ENCODE assay signal across 16 cellular contexts in the genomic region with DNA sequence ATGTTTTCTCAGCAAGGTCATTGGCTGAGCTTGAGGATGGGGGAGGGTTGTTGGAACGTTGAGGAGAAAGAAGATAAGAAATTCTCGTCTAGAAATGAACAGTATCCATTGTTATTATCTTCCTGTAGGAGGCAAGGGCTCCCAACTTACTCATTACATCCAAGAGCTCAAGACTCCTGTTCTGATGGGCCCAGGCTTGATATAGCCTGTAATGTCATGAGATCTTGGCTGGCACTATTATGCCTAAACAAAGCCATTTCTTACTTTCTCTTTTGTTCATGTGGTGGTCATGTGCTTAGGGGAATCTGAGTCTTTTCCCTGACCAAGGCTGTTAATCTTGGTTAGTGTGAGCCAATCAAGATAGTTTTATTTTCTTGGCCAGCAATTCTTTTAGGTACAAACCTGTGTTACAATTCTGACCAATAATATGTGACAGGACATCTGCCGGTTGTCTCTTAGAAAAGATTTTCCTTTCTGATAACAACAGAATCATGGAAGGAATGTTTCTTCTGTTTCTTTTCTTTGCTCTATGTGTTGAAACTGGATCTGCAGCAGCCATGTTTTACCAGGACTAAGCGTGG. TPM values are rescaled to one million over a fixed set of nuclear protein-coding genes. Genes with fewer than 3 reads are reported as not detected.
DNase-seq lines count a peak whose midpoint lies in the region; ATAC-seq, FAIRE-seq and TF ChIP-seq lines count a peak whose summit lies in the region.
"Had no signal": no experiment of that assay in that cellular context is flagged by ENCODE, and none has a peak within 500 bp of the region (broad histone marks: within the 10 kb centered on the region; RNA-seq: fewer than 3 reads in every experiment).

No MANE protein-coding gene starts in this region.

- no peak for TF ChIP-seq RAD21 in GM12878 (IDR thresholded peaks at IDR 0.05; ENCODE audit: insufficient read depth, low read depth, low read length)

- DNase-seq in GM12878 (ENCODE audit: low read depth, low spot score), result no peak
- DNase-seq in esophagus squamous epithelium (lab: John Stamatoyannopoulos, UW), result no peak
- peak in 1 of 2 donors; percentile 72 for DNase-seq in trophoblast cell
- DNase-seq in HCEC 1CT, result no peak
- no peak for DNase-seq in Kasumi-1 (lab: John Stamatoyannopoulos, UW)
- no peak for DNase-seq in COLO668 (lab: John Stamatoyannopoulos, UW; ENCODE audit: unreplicated experiment)
- DNase-seq: C1 segment of cervical spinal cord, DMS 273 treated with DMSO at 0.1 percent for 48 hours, GDM1, H7, Karpas-422, NCI-H187, NCI-H526 treated with DMSO at 0.1 percent for 48 hours had no signal

- H3K36me3 ChIP-seq in Loucy (ENCODE audit: insufficient read depth, low read length), result no peaks in the 10 kb centered on the region
- H3K36me3 ChIP-seq in GM12878 (ENCODE audit: control insufficient read depth in 2 of 2, insufficient read depth in 2 of 2, low read length in 1 of 2), result no peaks in the 10 kb centered on the region
- H3K36me3 ChIP-seq in esophagus squamous epithelium, result no peaks in the 10 kb centered on the region
- H3K36me3 ChIP-seq in trophoblast cell (ENCODE audit: control insufficient read depth in 1 of 2, insufficient read depth in 2 of 2, low read length in 2 of 2), result no peaks in the 10 kb centered on the region

- H3K9ac ChIP-seq in Loucy (ENCODE audit: low read depth, low read length, poor library complexity, severe bottlenecking) (no peak overlapping the region), GM12878 (ENCODE audit: control insufficient read depth, insufficient read depth, low read length) (no peak overlapping the region), trophoblast cell (ENCODE audit: low read length) (no peak overlapping the region)

- peak overlapping the region; percentile 27 for H2AFZ ChIP-seq in Loucy (ENCODE audit: low read length)
- H2AFZ ChIP-seq in GM12878 (ENCODE audit: control insufficient read depth, low read depth, low read length), result peak overlapping the region; percentile 15; the same call in 1 of the 2 replicates
- peak overlapping the region; percentile 7 for H2AFZ ChIP-seq in trophoblast cell (ENCODE audit: insufficient read depth, low read length, poor library complexity)

- H3K4me3 ChIP-seq in Loucy (ENCODE audit: low read length, poor library complexity, severe bottlenecking), result no peak overlapping the region
- no peak overlapping the region for H3K4me3 ChIP-seq in GM12878
- H3K4me3 ChIP-seq in esophagus squamous epithelium, result no peak overlapping the region
- H3K4me3 ChIP-seq in trophoblast cell (ENCODE audit: low read depth, low read length), result no peak overlapping the region
- H3K4me3 ChIP-seq: A549 had no signal

- peaks cover 8% of the 10 kb centered on the region for H3K79me1 ChIP-seq in trophoblast cell (ENCODE audit: low read length)

- intact Hi-C loops in GM12878 (cut with micrococcal nuclease; ENCODE audit: unreplicated experiment) (no loop called here), esophagus squamous epithelium (cut with DNase I) (no loop called here)

- H4K8ac ChIP-seq in trophoblast cell (ENCODE audit: low read depth, low read length), result no peak overlapping the region

- POLR2A ChIA-PET in GM12878 (lab: Charles Lee), result no interaction called here

- no peak overlapping the region for H2AK5ac ChIP-seq in trophoblast cell (ENCODE audit: low read length)

- no peak for TF ChIP-seq EP300 in GM12878 (IDR thresholded peaks at IDR 0.05; ENCODE audit: borderline replicate concordance in 1 of 2, control insufficient read depth in 1 of 2, low read depth in 2 of 2, low read length in 2 of 2)

- H3K23ac ChIP-seq in trophoblast cell (ENCODE audit: low read length), result no peak overlapping the region

- H3K4ac ChIP-seq in trophoblast cell (ENCODE audit: low read depth, low read length), result no peak overlapping the region

- H3K27me3 ChIP-seq in Loucy (ENCODE audit: insufficient read depth, low read length, poor library complexity, severe bottlenecking) (no peaks in the 10 kb centered on the region), GM12878 (replicated peaks in 1 of 2; ENCODE audit: control insufficient read depth in 2 of 2, insufficient read depth in 2 of 2, low read length in 1 of 2) (no peaks in the 10 kb centered on the region), esophagus squamous epithelium (no peaks in the 10 kb centered on the region), trophoblast cell (ENCODE audit: insufficient read depth, low read length) (no peaks in the 10 kb centered on the region)

- H3K9me2 ChIP-seq in Loucy (replicated peaks; ENCODE audit: low read depth, low read length), result no peaks in the 10 kb centered on the region

- no peak overlapping the region for H3K14ac ChIP-seq in trophoblast cell (ENCODE audit: low read length)

- no peaks in the 10 kb centered on the region for H3F3A ChIP-seq in Loucy (ENCODE audit: low read depth)

- no peaks in the 10 kb centered on the region for H4K20me1 ChIP-seq in Loucy (ENCODE audit: insufficient read depth, low read length, poor library complexity, severe bottlenecking)
- no peaks in the 10 kb centered on the region for H4K20me1 ChIP-seq in GM12878 (ENCODE audit: control insufficient read depth, insufficient read depth)

- no peak for TF ChIP-seq CTCF in Loucy (conservative IDR thresholded peaks at IDR 0.05; ENCODE audit: low read length)
- TF ChIP-seq CTCF in GM12878 (IDR thresholded peaks at IDR 0.05 in 2 of 3, conservative IDR thresholded peaks at IDR 0.05 in 1 of 3; ENCODE audit: control insufficient read depth in 2 of 3, extremely low read depth in 1 of 3, insufficient read depth in 1 of 3, low read depth in 3 of 3, low read length in 3 of 3), result no peak
- peak in 1 of 6 experiments; percentile 20 for TF ChIP-seq CTCF in esophagus squamous epithelium (IDR thresholded peaks at IDR 0.05)

- FAIRE-seq in GM12878 (lab: Jason Lieb, UNC), result no peak
- FAIRE-seq: A549 had no signal

- no peaks in the 10 kb centered on the region for H3K4me1 ChIP-seq in Loucy (ENCODE audit: insufficient read depth, low read length, poor library complexity, severe bottlenecking)
- H3K4me1 ChIP-seq in GM12878 (ENCODE audit: control insufficient read depth, insufficient read depth, low read length), result no peaks in the 10 kb centered on the region
- H3K4me1 ChIP-seq in esophagus squamous epithelium, result peaks cover 3 to 38% (median 10%) of the 10 kb centered on the region in 3 donors
- peaks cover 5 to 18% of the 10 kb centered on the region in 2 experiments for H3K4me1 ChIP-seq in trophoblast cell (ENCODE audit: control insufficient read depth in 1 of 2, insufficient read depth in 2 of 2, low read length in 2 of 2)

- WGBS in GM12878 (ENCODE audit: insufficient coverage, insufficient replicate concordance, low lambda C conversion rate, missing lambda C conversion rate), result 32% methylated on average over 4 of the region's 4 CpGs
- 42 to 51% methylated on average over 4 of the region's 4 CpGs for WGBS in esophagus squamous epithelium, 2 donors
- 100% methylated on average over 2 of the region's 4 CpGs for WGBS in trophoblast cell (ENCODE audit: extremely low coverage, insufficient coverage, insufficient read length)

- ATAC-seq in GM12878, result peak; percentile 64; the same call in 2 of the 3 replicates
- no peak for ATAC-seq in HG02852 (IDR thresholded peaks at IDR 0.05; ENCODE audit: unreplicated experiment)
- ATAC-seq: A549 had no signal

- no peak overlapping the region for H2BK12ac ChIP-seq in trophoblast cell (ENCODE audit: low read length)

- H3K4me2 ChIP-seq in Loucy (ENCODE audit: low read depth, low read length, poor library complexity, severe bottlenecking) (no peak overlapping the region), GM12878 (ENCODE audit: control insufficient read depth, insufficient read depth) (no peak overlapping the region), trophoblast cell (ENCODE audit: low read length) (no peak overlapping the region)
- H3K4me2 ChIP-seq: A549 had no signal

- no TSS peak for BruUV-seq in GM12878 (replicated peaks; lab: Mats Ljungman, UMichigan)

- no peak overlapping the region for H3K18ac ChIP-seq in trophoblast cell (ENCODE audit: low read length)

- in situ Hi-C loops in GM12878 (cut with MboI), result no loop called here

- SMC1A ChIA-PET in GM12878 (lab: Charles Lee; ENCODE audit: uncharacterized antibody, unreplicated experiment), result no interaction called here

- H3K27ac ChIP-seq in GM12878 (ENCODE audit: control insufficient read depth, insufficient read depth) (no peak overlapping the region), esophagus squamous epithelium (peak overlapping the region in 3 of 4 donors; percentile 25 to 37 (median 32)), trophoblast cell (ENCODE audit: low read depth, low read length) (peak overlapping the region; percentile 53)
- H3K27ac ChIP-seq: A549 had no signal

- no peaks in the 10 kb centered on the region for H3K9me3 ChIP-seq in Loucy (ENCODE audit: insufficient read depth, low read depth, low read length)
- no peaks in the 10 kb centered on the region; the same call in 2 of the 3 replicates for H3K9me3 ChIP-seq in GM12878 (replicated peaks; ENCODE audit: control insufficient read depth, insufficient read depth, low read length)
- H3K9me3 ChIP-seq in esophagus squamous epithelium, result no peaks in the 10 kb centered on the region
- no peaks in the 10 kb centered on the region for H3K9me3 ChIP-seq in trophoblast cell (ENCODE audit: insufficient read depth, low read depth, low read length)

- CTCF ChIA-PET in GM12878 (lab: Yijun Ruan, JAX), result interaction anchor here (0.8 to 1.0 kb wide), 2 partner anchors 380 to 712 kb away, joined by 3 read pairs; no protein-coding TSS in a partner anchor

- no peaks in the 10 kb centered on the region for H3K79me2 ChIP-seq in Loucy (ENCODE audit: insufficient read depth, low read length)
- H3K79me2 ChIP-seq in GM12878 (ENCODE audit: control insufficient read depth, insufficient read depth, low read length), result no peaks in the 10 kb centered on the region
- no peaks in the 10 kb centered on the region for H3K79me2 ChIP-seq in trophoblast cell (ENCODE audit: control insufficient read depth, insufficient read depth, low read length, poor library complexity)

- no peak overlapping the region for H4K91ac ChIP-seq in trophoblast cell (ENCODE audit: low read depth, low read length)

- no peak overlapping the region for H2BK5ac ChIP-seq in trophoblast cell (ENCODE audit: low read depth, low read length, poor library complexity)

- H2BK120ac ChIP-seq in trophoblast cell (ENCODE audit: insufficient read depth, low read length, poor library complexity), result peak overlapping the region; percentile 40

- RAD21 ChIA-PET in GM12878 (lab: Charles Lee; ENCODE audit: unreplicated experiment), result no interaction called here

- TF ChIP-seq POLR2A in GM12878 (IDR thresholded peaks at IDR 0.05; ENCODE audit: low read depth, low read length), result no peak
- no peak for TF ChIP-seq POLR2A in esophagus squamous epithelium (IDR thresholded peaks at IDR 0.05)

- no peak overlapping the region for H4K12ac ChIP-seq in trophoblast cell (ENCODE audit: low read depth, low read length)

RNA-seq across cellular contexts. Expression of a gene that starts 15.2 kb away (rescaled TPM):
- 36.7 and 39.8 TPM in 2 replicates for total RNA-seq in GM12878 (2013; cell fraction: nucleolus; rRNA removed)
- total RNA-seq in GM12878 (2014; rRNA removed), result 16.4 and 16.5 TPM in 2 replicates
- 10.4 and 10.9 TPM in 2 replicates for total RNA-seq in GM12878 (2014; rRNA removed; fragmentation: Illumina TruSeq; extraction: Trizol)
- 18.0 and 20.4 TPM in 2 replicates for total RNA-seq in GM12878 (2021)
- 0.66 TPM for polyA plus RNA-seq in GM12878 (2011; ENCODE audit: low read depth)
- polyA plus RNA-seq in GM12878 (2011; rRNA removed), result 6.3 and 8.7 TPM in 2 replicates
- polyA plus RNA-seq in GM12878 (2011; cell fraction: cytosol; rRNA removed), result 9.6 and 10.6 TPM in 2 replicates
- 9.5 and 11.0 TPM in 2 replicates for polyA plus RNA-seq in GM12878 (2011; cell fraction: nucleus; rRNA removed)
- polyA plus RNA-seq in GM12878 (2012), result 0.92 and 1.3 TPM in 2 replicates
- polyA plus RNA-seq in GM12878 (2014; fragmentation: Illumina TruSeq; extraction: Trizol), result 11.7 and 12.6 TPM in 2 replicates
- 1 to 10 TPM; 1.4 to 2.3 TPM for polyA plus RNA-seq in GM12878 (2014; fragmentation: Nextera tagmentation; extraction: Ambion mirVana)
- 12.2 and 13.7 TPM in 2 replicates for polyA plus RNA-seq in GM12878 (2014; rRNA removed)
- 1 to 10 TPM; 3.4 to 5.0 TPM for polyA plus RNA-seq in GM12878 (2016; fragmentation: Nextera tagmentation; extraction: Ambion mirVana)
- 11.1 and 21.7 TPM in 2 replicates for polyA minus RNA-seq in GM12878 (2011; rRNA and poly(A)+ RNA removed)
- polyA minus RNA-seq in GM12878 (2011; cell fraction: cytosol; rRNA and poly(A)+ RNA removed), result 4.8 and 6.0 TPM in 2 replicates
- 6.0 and 7.7 TPM in 2 replicates for polyA minus RNA-seq in GM12878 (2011; cell fraction: nucleus; rRNA and poly(A)+ RNA removed)
- 10 to 100 TPM; 42.2 to 60.0 (median 55.4) TPM for total RNA-seq in esophagus squamous epithelium
- polyA plus RNA-seq in trophoblast cell (2013), result 74.5 and 75.3 TPM in 2 replicates
